Comparison of ENCODE assay signal across 2 cellular contexts in genomic region chr3:123071146-123071545, GRCh38.
TF ChIP-seq lines count a peak whose summit lies in the region.

No MANE protein-coding gene starts in this region.

TF ChIP-seq in GM23338, 12 proteins besides CTCF, POLR2A, EP300 and RAD21 (continued from another document):
- TF ChIP-seq, protein P1, sequence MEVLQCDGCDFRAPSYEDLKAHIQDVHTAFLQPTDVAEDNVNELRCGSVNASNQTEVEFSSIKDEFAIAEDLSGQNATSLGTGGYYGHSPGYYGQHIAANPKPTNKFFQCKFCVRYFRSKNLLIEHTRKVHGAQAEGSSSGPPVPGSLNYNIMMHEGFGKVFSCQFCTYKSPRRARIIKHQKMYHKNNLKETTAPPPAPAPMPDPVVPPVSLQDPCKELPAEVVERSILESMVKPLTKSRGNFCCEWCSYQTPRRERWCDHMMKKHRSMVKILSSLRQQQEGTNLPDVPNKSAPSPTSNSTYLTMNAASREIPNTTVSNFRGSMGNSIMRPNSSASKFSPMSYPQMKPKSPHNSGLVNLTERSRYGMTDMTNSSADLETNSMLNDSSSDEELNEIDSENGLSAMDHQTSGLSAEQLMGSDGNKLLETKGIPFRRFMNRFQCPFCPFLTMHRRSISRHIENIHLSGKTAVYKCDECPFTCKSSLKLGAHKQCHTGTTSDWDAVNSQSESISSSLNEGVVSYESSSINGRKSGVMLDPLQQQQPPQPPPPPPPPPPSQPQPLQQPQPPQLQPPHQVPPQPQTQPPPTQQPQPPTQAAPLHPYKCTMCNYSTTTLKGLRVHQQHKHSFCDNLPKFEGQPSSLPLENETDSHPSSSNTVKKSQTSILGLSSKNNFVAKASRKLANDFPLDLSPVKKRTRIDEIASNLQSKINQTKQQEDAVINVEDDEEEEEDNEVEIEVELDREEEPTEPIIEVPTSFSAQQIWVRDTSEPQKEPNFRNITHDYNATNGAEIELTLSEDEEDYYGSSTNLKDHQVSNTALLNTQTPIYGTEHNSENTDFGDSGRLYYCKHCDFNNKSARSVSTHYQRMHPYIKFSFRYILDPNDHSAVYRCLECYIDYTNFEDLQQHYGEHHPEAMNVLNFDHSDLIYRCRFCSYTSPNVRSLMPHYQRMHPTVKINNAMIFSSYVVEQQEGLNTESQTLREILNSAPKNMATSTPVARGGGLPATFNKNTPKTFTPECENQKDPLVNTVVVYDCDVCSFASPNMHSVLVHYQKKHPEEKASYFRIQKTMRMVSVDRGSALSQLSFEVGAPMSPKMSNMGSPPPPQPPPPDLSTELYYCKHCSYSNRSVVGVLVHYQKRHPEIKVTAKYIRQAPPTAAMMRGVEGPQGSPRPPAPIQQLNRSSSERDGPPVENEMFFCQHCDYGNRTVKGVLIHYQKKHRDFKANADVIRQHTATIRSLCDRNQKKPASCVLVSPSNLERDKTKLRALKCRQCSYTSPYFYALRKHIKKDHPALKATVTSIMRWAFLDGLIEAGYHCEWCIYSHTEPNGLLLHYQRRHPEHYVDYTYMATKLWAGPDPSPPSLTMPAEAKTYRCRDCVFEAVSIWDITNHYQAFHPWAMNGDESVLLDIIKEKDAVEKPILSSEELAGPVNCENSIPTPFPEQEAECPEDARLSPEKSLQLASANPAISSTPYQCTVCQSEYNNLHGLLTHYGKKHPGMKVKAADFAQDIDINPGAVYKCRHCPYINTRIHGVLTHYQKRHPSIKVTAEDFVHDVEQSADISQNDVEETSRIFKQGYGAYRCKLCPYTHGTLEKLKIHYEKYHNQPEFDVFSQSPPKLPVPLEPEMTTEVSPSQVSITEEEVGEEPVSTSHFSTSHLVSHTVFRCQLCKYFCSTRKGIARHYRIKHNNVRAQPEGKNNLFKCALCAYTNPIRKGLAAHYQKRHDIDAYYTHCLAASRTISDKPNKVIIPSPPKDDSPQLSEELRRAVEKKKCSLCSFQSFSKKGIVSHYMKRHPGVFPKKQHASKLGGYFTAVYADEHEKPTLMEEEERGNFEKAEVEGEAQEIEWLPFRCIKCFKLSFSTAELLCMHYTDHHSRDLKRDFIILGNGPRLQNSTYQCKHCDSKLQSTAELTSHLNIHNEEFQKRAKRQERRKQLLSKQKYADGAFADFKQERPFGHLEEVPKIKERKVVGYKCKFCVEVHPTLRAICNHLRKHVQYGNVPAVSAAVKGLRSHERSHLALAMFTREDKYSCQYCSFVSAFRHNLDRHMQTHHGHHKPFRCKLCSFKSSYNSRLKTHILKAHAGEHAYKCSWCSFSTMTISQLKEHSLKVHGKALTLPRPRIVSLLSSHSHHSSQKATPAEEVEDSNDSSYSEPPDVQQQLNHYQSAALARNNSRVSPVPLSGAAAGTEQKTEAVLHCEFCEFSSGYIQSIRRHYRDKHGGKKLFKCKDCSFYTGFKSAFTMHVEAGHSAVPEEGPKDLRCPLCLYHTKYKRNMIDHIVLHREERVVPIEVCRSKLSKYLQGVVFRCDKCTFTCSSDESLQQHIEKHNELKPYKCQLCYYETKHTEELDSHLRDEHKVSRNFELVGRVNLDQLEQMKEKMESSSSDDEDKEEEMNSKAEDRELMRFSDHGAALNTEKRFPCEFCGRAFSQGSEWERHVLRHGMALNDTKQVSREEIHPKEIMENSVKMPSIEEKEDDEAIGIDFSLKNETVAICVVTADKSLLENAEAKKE (CRISPR knock-in tag; IDR thresholded peaks at IDR 0.05) = peak; percentile 85
- TF ChIP-seq ZNF331 (CRISPR knock-in tag; IDR thresholded peaks at IDR 0.05; ENCODE audit: low read depth) = no peak
- TF ChIP-seq CREB1 (CRISPR knock-in tag; IDR thresholded peaks at IDR 0.05; ENCODE audit: low read depth) = no peak
- TF ChIP-seq EZH2phosphoT487 (IDR thresholded peaks at IDR 0.05; ENCODE audit: unreplicated experiment) = no peak
- no peak for TF ChIP-seq STAT1 (IDR thresholded peaks at IDR 0.05; ENCODE audit: unreplicated experiment)
- TF ChIP-seq, protein P2, sequence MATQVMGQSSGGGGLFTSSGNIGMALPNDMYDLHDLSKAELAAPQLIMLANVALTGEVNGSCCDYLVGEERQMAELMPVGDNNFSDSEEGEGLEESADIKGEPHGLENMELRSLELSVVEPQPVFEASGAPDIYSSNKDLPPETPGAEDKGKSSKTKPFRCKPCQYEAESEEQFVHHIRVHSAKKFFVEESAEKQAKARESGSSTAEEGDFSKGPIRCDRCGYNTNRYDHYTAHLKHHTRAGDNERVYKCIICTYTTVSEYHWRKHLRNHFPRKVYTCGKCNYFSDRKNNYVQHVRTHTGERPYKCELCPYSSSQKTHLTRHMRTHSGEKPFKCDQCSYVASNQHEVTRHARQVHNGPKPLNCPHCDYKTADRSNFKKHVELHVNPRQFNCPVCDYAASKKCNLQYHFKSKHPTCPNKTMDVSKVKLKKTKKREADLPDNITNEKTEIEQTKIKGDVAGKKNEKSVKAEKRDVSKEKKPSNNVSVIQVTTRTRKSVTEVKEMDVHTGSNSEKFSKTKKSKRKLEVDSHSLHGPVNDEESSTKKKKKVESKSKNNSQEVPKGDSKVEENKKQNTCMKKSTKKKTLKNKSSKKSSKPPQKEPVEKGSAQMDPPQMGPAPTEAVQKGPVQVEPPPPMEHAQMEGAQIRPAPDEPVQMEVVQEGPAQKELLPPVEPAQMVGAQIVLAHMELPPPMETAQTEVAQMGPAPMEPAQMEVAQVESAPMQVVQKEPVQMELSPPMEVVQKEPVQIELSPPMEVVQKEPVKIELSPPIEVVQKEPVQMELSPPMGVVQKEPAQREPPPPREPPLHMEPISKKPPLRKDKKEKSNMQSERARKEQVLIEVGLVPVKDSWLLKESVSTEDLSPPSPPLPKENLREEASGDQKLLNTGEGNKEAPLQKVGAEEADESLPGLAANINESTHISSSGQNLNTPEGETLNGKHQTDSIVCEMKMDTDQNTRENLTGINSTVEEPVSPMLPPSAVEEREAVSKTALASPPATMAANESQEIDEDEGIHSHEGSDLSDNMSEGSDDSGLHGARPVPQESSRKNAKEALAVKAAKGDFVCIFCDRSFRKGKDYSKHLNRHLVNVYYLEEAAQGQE (IDR thresholded peaks at IDR 0.05; ENCODE audit: unreplicated experiment) = no peak
TF ChIP-seq in GM23338: peak in this region for 1.

TF ChIP-seq in WTC11, 78 proteins besides CTCF, POLR2A, EP300 and RAD21 (continued from another document):
- TF ChIP-seq ZNF425 (CRISPR knock-in tag; conservative IDR thresholded peaks at IDR 0.05) = no peak
- no peak for TF ChIP-seq ZNF416 (CRISPR knock-in tag; IDR thresholded peaks at IDR 0.05)
- TF ChIP-seq, protein P3, sequence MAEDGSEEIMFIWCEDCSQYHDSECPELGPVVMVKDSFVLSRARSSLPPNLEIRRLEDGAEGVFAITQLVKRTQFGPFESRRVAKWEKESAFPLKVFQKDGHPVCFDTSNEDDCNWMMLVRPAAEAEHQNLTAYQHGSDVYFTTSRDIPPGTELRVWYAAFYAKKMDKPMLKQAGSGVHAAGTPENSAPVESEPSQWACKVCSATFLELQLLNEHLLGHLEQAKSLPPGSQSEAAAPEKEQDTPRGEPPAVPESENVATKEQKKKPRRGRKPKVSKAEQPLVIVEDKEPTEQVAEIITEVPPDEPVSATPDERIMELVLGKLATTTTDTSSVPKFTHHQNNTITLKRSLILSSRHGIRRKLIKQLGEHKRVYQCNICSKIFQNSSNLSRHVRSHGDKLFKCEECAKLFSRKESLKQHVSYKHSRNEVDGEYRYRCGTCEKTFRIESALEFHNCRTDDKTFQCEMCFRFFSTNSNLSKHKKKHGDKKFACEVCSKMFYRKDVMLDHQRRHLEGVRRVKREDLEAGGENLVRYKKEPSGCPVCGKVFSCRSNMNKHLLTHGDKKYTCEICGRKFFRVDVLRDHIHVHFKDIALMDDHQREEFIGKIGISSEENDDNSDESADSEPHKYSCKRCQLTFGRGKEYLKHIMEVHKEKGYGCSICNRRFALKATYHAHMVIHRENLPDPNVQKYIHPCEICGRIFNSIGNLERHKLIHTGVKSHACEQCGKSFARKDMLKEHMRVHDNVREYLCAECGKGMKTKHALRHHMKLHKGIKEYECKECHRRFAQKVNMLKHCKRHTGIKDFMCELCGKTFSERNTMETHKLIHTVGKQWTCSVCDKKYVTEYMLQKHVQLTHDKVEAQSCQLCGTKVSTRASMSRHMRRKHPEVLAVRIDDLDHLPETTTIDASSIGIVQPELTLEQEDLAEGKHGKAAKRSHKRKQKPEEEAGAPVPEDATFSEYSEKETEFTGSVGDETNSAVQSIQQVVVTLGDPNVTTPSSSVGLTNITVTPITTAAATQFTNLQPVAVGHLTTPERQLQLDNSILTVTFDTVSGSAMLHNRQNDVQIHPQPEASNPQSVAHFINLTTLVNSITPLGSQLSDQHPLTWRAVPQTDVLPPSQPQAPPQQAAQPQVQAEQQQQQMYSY (CRISPR knock-in tag; IDR thresholded peaks at IDR 0.05) = no peak
- TF ChIP-seq, protein P4, sequence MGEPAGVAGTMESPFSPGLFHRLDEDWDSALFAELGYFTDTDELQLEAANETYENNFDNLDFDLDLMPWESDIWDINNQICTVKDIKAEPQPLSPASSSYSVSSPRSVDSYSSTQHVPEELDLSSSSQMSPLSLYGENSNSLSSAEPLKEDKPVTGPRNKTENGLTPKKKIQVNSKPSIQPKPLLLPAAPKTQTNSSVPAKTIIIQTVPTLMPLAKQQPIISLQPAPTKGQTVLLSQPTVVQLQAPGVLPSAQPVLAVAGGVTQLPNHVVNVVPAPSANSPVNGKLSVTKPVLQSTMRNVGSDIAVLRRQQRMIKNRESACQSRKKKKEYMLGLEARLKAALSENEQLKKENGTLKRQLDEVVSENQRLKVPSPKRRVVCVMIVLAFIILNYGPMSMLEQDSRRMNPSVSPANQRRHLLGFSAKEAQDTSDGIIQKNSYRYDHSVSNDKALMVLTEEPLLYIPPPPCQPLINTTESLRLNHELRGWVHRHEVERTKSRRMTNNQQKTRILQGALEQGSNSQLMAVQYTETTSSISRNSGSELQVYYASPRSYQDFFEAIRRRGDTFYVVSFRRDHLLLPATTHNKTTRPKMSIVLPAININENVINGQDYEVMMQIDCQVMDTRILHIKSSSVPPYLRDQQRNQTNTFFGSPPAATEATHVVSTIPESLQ (CRISPR knock-in tag; IDR thresholded peaks at IDR 0.05) = no peak
- TF ChIP-seq FOXJ3 (CRISPR knock-in tag; IDR thresholded peaks at IDR 0.05; ENCODE audit: borderline replicate concordance) = no peak
- TF ChIP-seq ATF1 (CRISPR knock-in tag; IDR thresholded peaks at IDR 0.05) = no peak
